1 cellular context compared by ENCODE assay signal in genomic region chr17:61412860-61413653, GRCh38.
A peak's percentile ranks its signal among the peaks of the same experiment; 100 is the strongest.
TF ChIP-seq lines count a peak whose summit lies in the region.

No MANE protein-coding gene starts in this region.

TF ChIP-seq in HepG2, 621 proteins besides CTCF, POLR2A, EP300 and RAD21 (continued from another document):
- TF ChIP-seq ZNF407 (CRISPR knock-in tag; IDR thresholded peaks at IDR 0.05; ENCODE audit: not compliant biosample characterization) (peak; percentile 92), ZNF616 (CRISPR knock-in tag; IDR thresholded peaks at IDR 0.05; ENCODE audit: low read depth) (no peak), YY1 (IDR thresholded peaks at IDR 0.05; ENCODE audit: insufficient read depth, insufficient replicate concordance, low read depth, low read length) (no peak), DRAP1 (CRISPR knock-in tag; IDR thresholded peaks at IDR 0.05) (peak; percentile 12; the same call in 1 of the 2 replicates), PRDM10 (CRISPR knock-in tag; IDR thresholded peaks at IDR 0.05; ENCODE audit: low read depth) (no peak), ATF2 (CRISPR knock-in tag; IDR thresholded peaks at IDR 0.05) (peak; percentile 37; the same call in 1 of the 2 replicates), ZNF800 (CRISPR knock-in tag; IDR thresholded peaks at IDR 0.05) (peak; percentile 94; the same call in 1 of the 2 replicates), ZNF367 (CRISPR knock-in tag; IDR thresholded peaks at IDR 0.05; ENCODE audit: borderline replicate concordance) (no peak), NFKBIZ (CRISPR knock-in tag; IDR thresholded peaks at IDR 0.05) (peak; percentile 50; the same call in 1 of the 2 replicates), ZBTB38 (CRISPR knock-in tag; IDR thresholded peaks at IDR 0.05) (no peak), NFIC (IDR thresholded peaks at IDR 0.05; ENCODE audit: low read length) (no peak), ZNF775 (CRISPR knock-in tag; IDR thresholded peaks at IDR 0.05; ENCODE audit: borderline replicate concordance) (no peak; the same call in 1 of the 2 replicates), KDM2A (CRISPR knock-in tag; IDR thresholded peaks at IDR 0.05; ENCODE audit: borderline replicate concordance, low read depth) (no peak), ETV5 (CRISPR knock-in tag; IDR thresholded peaks at IDR 0.05; ENCODE audit: borderline replicate concordance) (no peak; the same call in 1 of the 2 replicates), THAP11 (CRISPR knock-in tag; IDR thresholded peaks at IDR 0.05) (peak; percentile 7; the same call in 1 of the 2 replicates)
